In genomic region chr1:64743954-64744491, GRCh38 we compare ENCODE assay signal across 8 cellular contexts. TPM values are rescaled to one million over a fixed set of nuclear protein-coding genes. Genes with fewer than 3 reads are reported as not detected.
DNase-seq lines count a peak whose midpoint lies in the region; ATAC-seq and TF ChIP-seq lines count a peak whose summit lies in the region.

No MANE protein-coding gene starts in this region.

- H4K91ac ChIP-seq in neuronal stem cell (ENCODE audit: low read depth, low read length, poor library complexity): no peak overlapping the region

- ATAC-seq in HG03159 (IDR thresholded peaks at IDR 0.05; ENCODE audit: unreplicated experiment): no peak

- H2BK120ac ChIP-seq in neuronal stem cell (ENCODE audit: low read depth, low read length): no peak overlapping the region

- no peak overlapping the region for H2BK12ac ChIP-seq in neuronal stem cell (ENCODE audit: low read length)

- no peak overlapping the region for H2BK5ac ChIP-seq in neuronal stem cell (ENCODE audit: low read length)

- H3K4me1 ChIP-seq in DOHH2 (ENCODE audit: control insufficient read depth, low read length) (peaks cover 22% of the 10 kb centered on the region), endodermal cell (ENCODE audit: control insufficient read depth, insufficient read depth, low read length) (no peaks in the 10 kb centered on the region), neuronal stem cell (ENCODE audit: control insufficient read depth in 2 of 2, insufficient read depth in 1 of 2, low read depth in 1 of 2, low read length in 2 of 2) (peaks cover 4 to 13% of the 10 kb centered on the region in 2 donors)

- H3K4me3 Mint-ChIP-seq in endodermal cell: peak overlapping the region; percentile 86

- TF ChIP-seq CTCF in DOHH2 (IDR thresholded peaks at IDR 0.05; ENCODE audit: low read depth, low read length, poor library complexity, severe bottlenecking) (no peak), endodermal cell (conservative IDR thresholded peaks at IDR 0.05) (no peak)

- H3K4me3 ChIP-seq in DOHH2 (ENCODE audit: low read length) (peak overlapping the region; percentile 91), endodermal cell (ENCODE audit: low read length) (peak overlapping the region; percentile 72), neuronal stem cell (ENCODE audit: low read length in 2 of 2) (peak overlapping the region; percentile 85 to 87)

- no peaks in the 10 kb centered on the region for H3K9me3 Mint-ChIP-seq in endodermal cell

- peak; percentile 57 for DNase-seq in NCI-H146 treated with DMSO at 0.1 percent for 48 hours (lab: John Stamatoyannopoulos, UW; ENCODE audit: unreplicated experiment)
- DNase-seq in endodermal cell: no peak
- no peak for DNase-seq in neuronal stem cell (ENCODE audit: low spot score)
- no peak for DNase-seq in cortex of kidney (lab: John Stamatoyannopoulos, UW)
- DNase-seq in NCI-H187 (lab: John Stamatoyannopoulos, UW): no peak
- DNase-seq in NK-92 treated with Interleukin-12 subunit alpha and Interleukin-12 subunit beta, amount 100 ng/mL, for 24 hours (lab: John Stamatoyannopoulos, UW): no peak

- 0 out of 2 replicates have a peak, but pooled peaks cover 3% of the 10 kb centered on the region for H3K27me3 ChIP-seq in DOHH2 (ENCODE audit: control insufficient read depth, low read length)
- H3K27me3 ChIP-seq in endodermal cell (ENCODE audit: control insufficient read depth, insufficient read depth, low read length, poor library complexity, severe bottlenecking): no peaks in the 10 kb centered on the region
- peaks cover 0 to 2% (median 0%) of the 10 kb centered on the region in 3 experiments for H3K27me3 ChIP-seq in neuronal stem cell (ENCODE audit: control insufficient read depth in 3 of 3, insufficient read depth in 3 of 3, low read depth in 1 of 3, low read length in 3 of 3)

- H3K9ac ChIP-seq in endodermal cell (ENCODE audit: extremely low read depth, low read length, poor library complexity, severe bottlenecking) (no peak overlapping the region), neuronal stem cell (ENCODE audit: low read depth, low read length, poor library complexity) (no peak overlapping the region)

- H3K27ac ChIP-seq in DOHH2 (ENCODE audit: low read depth, low read length): 0 out of 2 replicates have a peak overlapping the region, but pooled peaks have one; percentile 22
- H3K27ac ChIP-seq in endodermal cell (ENCODE audit: low read depth, low read length): no peak overlapping the region
- no peak overlapping the region for H3K27ac ChIP-seq in neuronal stem cell (replicated peaks; ENCODE audit: low read length)

- H3K36me3 Mint-ChIP-seq in endodermal cell (ENCODE audit: low read depth): no peaks in the 10 kb centered on the region

- H3K4me2 ChIP-seq in DOHH2 (ENCODE audit: low read length): peak overlapping the region; percentile 94
- peak overlapping the region; percentile 91 for H3K4me2 ChIP-seq in neuronal stem cell (ENCODE audit: insufficient read depth, low read length, poor library complexity, severe bottlenecking)

- peak overlapping the region; percentile 98 for H2AFZ ChIP-seq in neuronal stem cell (ENCODE audit: low read length)

- 42 to 51% methylated on average over 4 of the region's 4 CpGs for WGBS in endodermal cell (ENCODE audit: insufficient coverage in 1 of 2, insufficient read length in 1 of 2), 2 experiments
- no CpG with 5 or more reads among the region's 4 CpGs for WGBS in neuronal stem cell (ENCODE audit: extremely low coverage in 2 of 2, insufficient read length in 2 of 2, insufficient replicate concordance in 1 of 2), 2 donors

- H3K9me2 ChIP-seq in DOHH2 (replicated peaks; ENCODE audit: control insufficient read depth, low read length): no peaks in the 10 kb centered on the region

- H3K9me3 ChIP-seq in DOHH2 (ENCODE audit: control insufficient read depth, insufficient read depth, low read length) (no peaks in the 10 kb centered on the region), endodermal cell (ENCODE audit: control insufficient read depth, low read length) (no peaks in the 10 kb centered on the region), neuronal stem cell (replicated peaks in 1 of 2; ENCODE audit: control insufficient read depth in 2 of 2, insufficient read depth in 1 of 2, low read depth in 1 of 2, low read length in 2 of 2) (no peaks in the 10 kb centered on the region)

- H3K18ac ChIP-seq in neuronal stem cell (ENCODE audit: low read length): no peak overlapping the region

- no peak overlapping the region for H2AK5ac ChIP-seq in neuronal stem cell (ENCODE audit: low read depth, low read length)

- H4K8ac ChIP-seq in neuronal stem cell (ENCODE audit: low read depth, low read length): no peak overlapping the region

- H3K23ac ChIP-seq in neuronal stem cell (ENCODE audit: low read depth, low read length, poor library complexity): no peak overlapping the region

- H4K20me1 ChIP-seq in DOHH2 (ENCODE audit: control insufficient read depth, insufficient read depth, low read depth, low read length): no peaks in the 10 kb centered on the region

- H3K36me3 ChIP-seq in DOHH2 (ENCODE audit: control insufficient read depth, low read length): no peaks in the 10 kb centered on the region
- H3K36me3 ChIP-seq in endodermal cell (ENCODE audit: control insufficient read depth, insufficient read depth, low read length): no peaks in the 10 kb centered on the region
- H3K36me3 ChIP-seq in neuronal stem cell (replicated peaks in 1 of 2; ENCODE audit: control insufficient read depth in 2 of 2, insufficient read depth in 2 of 2, low read length in 2 of 2): no peaks in the 10 kb centered on the region

- H3K27me3 Mint-ChIP-seq in endodermal cell (ENCODE audit: insufficient read depth): peaks cover 7% of the 10 kb centered on the region

- peaks cover 18% of the 10 kb centered on the region for H3K4me1 Mint-ChIP-seq in endodermal cell

- H3K79me1 ChIP-seq in neuronal stem cell (ENCODE audit: low read depth, low read length): peaks cover 8% of the 10 kb centered on the region

- H3K27ac Mint-ChIP-seq in endodermal cell: peak overlapping the region; percentile 79

- H3K14ac ChIP-seq in neuronal stem cell (ENCODE audit: low read length): no peak overlapping the region

- H2BK15ac ChIP-seq in neuronal stem cell (ENCODE audit: low read length): no peak overlapping the region

- H3K4ac ChIP-seq in neuronal stem cell (ENCODE audit: low read length): no peak overlapping the region

- H3K79me2 ChIP-seq in DOHH2 (ENCODE audit: control insufficient read depth, low read length): peaks cover 8% of the 10 kb centered on the region

- H3F3A ChIP-seq in DOHH2 (ENCODE audit: control insufficient read depth, insufficient read depth): peaks cover 12% of the 10 kb centered on the region

RNA-seq across cellular contexts. Expression of gene RAVER2, which starts 0.9 kb away (rescaled TPM):
- total RNA-seq in endodermal cell: 10 to 100 TPM; 20.3 to 21.8 TPM
- 17.2 TPM for polyA plus RNA-seq in endodermal cell (2013, experiment 1 of 2)
- polyA plus RNA-seq in endodermal cell (2013, experiment 2 of 2): 16.0 TPM
- 12.6 TPM for polyA plus RNA-seq in neuronal stem cell (2013, experiment 1 of 2)
- polyA plus RNA-seq in neuronal stem cell (2013, experiment 2 of 2): 12.6 TPM
